In genomic region chr6:75849329-75850025, GRCh38 we compare ENCODE assay signal across 19 cellular contexts.
DNase-seq lines count a peak whose midpoint lies in the region; ATAC-seq, FAIRE-seq and TF ChIP-seq lines count a peak whose summit lies in the region.
"Had no signal": no experiment of that assay in that cellular context is flagged by ENCODE, and none has a peak within 500 bp of the region (broad histone marks: within the 10 kb centered on the region; RNA-seq: fewer than 3 reads in every experiment).

No MANE protein-coding gene starts in this region.

- H3K4me3 Mint-ChIP-seq in osteocyte (ENCODE audit: unreplicated experiment) (no peak overlapping the region), immature natural killer cell (no peak overlapping the region)
- H3K4me3 Mint-ChIP-seq: brain; natural killer cell; T-helper 1 cell treated with Interleukin-12 subunit alpha and Interleukin-12 subunit beta and Interleukin-4 antibody, amounts not matched to agents 30 μg/mL and 1 μg/mL, for 36 hours had no signal

- H3K4me3 ChIP-seq in A549 (no peak overlapping the region), fibroblast of pulmonary artery (replicated peaks; ENCODE audit: low read depth, low read length) (no peak overlapping the region)
- H3K4me3 ChIP-seq: GM12878, K562, lower lobe of right lung had no signal

- H3K27me3 Mint-ChIP-seq in osteocyte (ENCODE audit: unreplicated experiment) = no peaks in the 10 kb centered on the region
- H3K27me3 Mint-ChIP-seq in immature natural killer cell (ENCODE audit: low read depth in 3 of 3) = peaks cover 0 to 3% (median 0%) of the 10 kb centered on the region in 3 donors
- H3K27me3 Mint-ChIP-seq: brain had no signal

- TF ChIP-seq POLR2A in A549 (IDR thresholded peaks at IDR 0.05; ENCODE audit: low read length) = no peak

- no peak for TF ChIP-seq CTCF in A549 (IDR thresholded peaks at IDR 0.05)
- no peak for TF ChIP-seq CTCF in fibroblast of pulmonary artery (IDR thresholded peaks at IDR 0.05; ENCODE audit: low read length, missing control alignments)
- no peak for TF ChIP-seq CTCF in osteocyte (IDR thresholded peaks at IDR 0.05)

- no peak for TF ChIP-seq RAD21 in A549 (conservative IDR thresholded peaks at IDR 0.05 in 1 of 2, IDR thresholded peaks at IDR 0.05 in 1 of 2)

- H3K9me3 Mint-ChIP-seq in osteocyte (ENCODE audit: unreplicated experiment) = no peaks in the 10 kb centered on the region
- peaks cover 0 to under 1% (median 0%) of the 10 kb centered on the region in 6 donors for H3K9me3 Mint-ChIP-seq in immature natural killer cell
- H3K9me3 Mint-ChIP-seq: brain; natural killer cell; T-helper 1 cell treated with Interleukin-12 subunit alpha and Interleukin-12 subunit beta and Interleukin-4 antibody, amounts not matched to agents 30 μg/mL and 1 μg/mL, for 36 hours had no signal

- H3K4me1 ChIP-seq in A549 = peaks cover 23% of the 10 kb centered on the region

- CTCF ChIA-PET in A549 (lab: Yijun Ruan, JAX) = interaction anchor here (0.8 to 1.6 kb wide), 2 partner anchors 8 to 13 kb away, joined by 3 to 4 read pairs; no protein-coding TSS in a partner anchor

- no peak for TF ChIP-seq EP300 in A549 (IDR thresholded peaks at IDR 0.05)

- POLR2A ChIA-PET in A549 (lab: Yijun Ruan, JAX) = interaction anchor here (0.6 kb wide), 1 partner anchor 29 kb away, joined by 3 read pairs; no protein-coding TSS in a partner anchor

- H3K36me3 Mint-ChIP-seq in osteocyte (ENCODE audit: unreplicated experiment) (peaks cover 28% of the 10 kb centered on the region), immature natural killer cell (peaks cover 0 to 11% (median 3%) of the 10 kb centered on the region in 3 donors)
- H3K36me3 Mint-ChIP-seq: natural killer cell had no signal

- 28% methylated on average over 9 of the region's 9 CpGs for WGBS in A549 (ENCODE audit: missing lambda C conversion rate)

- ATAC-seq in A549 (no peak; a peak in 1 of 6 replicates), GM18858 (IDR thresholded peaks at IDR 0.05; ENCODE audit: unreplicated experiment) (no peak)
- ATAC-seq: GM12878, K562, natural killer cell, sciatic nerve had no signal

- no peak for FAIRE-seq in A549 (lab: Jason Lieb, UNC)
- FAIRE-seq: GM12878, K562 had no signal

- DNase-seq in A549 (ENCODE audit: low read depth in 1 of 2, low spot score in 1 of 2) (peak in 1 of 2 experiments; percentile 3), M059J (ENCODE audit: low read depth) (peak; percentile 49), fibroblast of pulmonary artery (ENCODE audit: low read depth) (peak; percentile 11), osteocyte (ENCODE audit: extremely low spot score, unreplicated experiment) (no peak), globus pallidus (ENCODE audit: low spot score) (no peak), immature natural killer cell (no peak), foreskin melanocyte (no peak)
- DNase-seq: activated CD4-positive, CD25-positive, alpha-beta regulatory T cell treated with anti-CD3 and anti-CD28 coated beads, Interleukin-2, amount 50 U/mL, for 72 hours; activated naive CD4-positive, alpha-beta T cell treated with Interleukin-2 at 50 U/mL for 16 hours; lower lobe of right lung; natural killer cell; NCI-H1105 treated with DMSO at 0.1 percent for 48 hours; stimulated activated CD4-positive, alpha-beta T cell treated with anti-CD3 and anti-CD28 coated beads, Interleukin-2, amount 100 ng/mL, for 48 hours had no signal

- H3K27ac Mint-ChIP-seq in osteocyte (ENCODE audit: unreplicated experiment) = peak overlapping the region; percentile 73
- H3K27ac Mint-ChIP-seq in immature natural killer cell = no peak overlapping the region
- H3K27ac Mint-ChIP-seq: brain; natural killer cell; T-helper 1 cell treated with Interleukin-12 subunit alpha and Interleukin-12 subunit beta and Interleukin-4 antibody, amounts not matched to agents 30 μg/mL and 1 μg/mL, for 36 hours had no signal

- no peaks in the 10 kb centered on the region for H3K9me3 ChIP-seq in A549
- H3K9me3 ChIP-seq: lower lobe of right lung had no signal

- H3K4me2 ChIP-seq in A549 = peak overlapping the region; percentile 58

- H3K27ac ChIP-seq in A549 = peak overlapping the region in 1 of 2 experiments; percentile 8; a peak in 1 of 6 replicates
- H3K27ac ChIP-seq: lower lobe of right lung had no signal

- peaks cover 40% of the 10 kb centered on the region for H3K4me1 Mint-ChIP-seq in osteocyte (ENCODE audit: unreplicated experiment)
- no peaks in the 10 kb centered on the region for H3K4me1 Mint-ChIP-seq in immature natural killer cell
- H3K4me1 Mint-ChIP-seq: brain, natural killer cell had no signal

TF ChIP-seq in A549, 52 proteins besides CTCF, POLR2A, EP300 and RAD21:
- no peak for TF ChIP-seq HDAC2 (IDR thresholded peaks at IDR 0.05)
- TF ChIP-seq JUNB (IDR thresholded peaks at IDR 0.05) = no peak
- TF ChIP-seq FOXS1 (CRISPR knock-in tag; IDR thresholded peaks at IDR 0.05) = no peak
- TF ChIP-seq PHF8 (IDR thresholded peaks at IDR 0.05; ENCODE audit: borderline replicate concordance, low read depth) = no peak
- TF ChIP-seq ZSCAN20 (CRISPR knock-in tag; IDR thresholded peaks at IDR 0.05) = no peak
- TF ChIP-seq, protein P1, sequence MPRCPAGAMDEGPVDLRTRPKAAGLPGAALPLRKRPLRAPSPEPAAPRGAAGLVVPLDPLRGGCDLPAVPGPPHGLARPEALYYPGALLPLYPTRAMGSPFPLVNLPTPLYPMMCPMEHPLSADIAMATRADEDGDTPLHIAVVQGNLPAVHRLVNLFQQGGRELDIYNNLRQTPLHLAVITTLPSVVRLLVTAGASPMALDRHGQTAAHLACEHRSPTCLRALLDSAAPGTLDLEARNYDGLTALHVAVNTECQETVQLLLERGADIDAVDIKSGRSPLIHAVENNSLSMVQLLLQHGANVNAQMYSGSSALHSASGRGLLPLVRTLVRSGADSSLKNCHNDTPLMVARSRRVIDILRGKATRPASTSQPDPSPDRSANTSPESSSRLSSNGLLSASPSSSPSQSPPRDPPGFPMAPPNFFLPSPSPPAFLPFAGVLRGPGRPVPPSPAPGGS (IDR thresholded peaks at IDR 0.05) = no peak
- TF ChIP-seq HMGXB4 (CRISPR knock-in tag; IDR thresholded peaks at IDR 0.05; ENCODE audit: borderline replicate concordance) = no peak
- TF ChIP-seq BHLHE40 (IDR thresholded peaks at IDR 0.05; ENCODE audit: low read depth, low read length) = no peak
- TF ChIP-seq ZFP36 (IDR thresholded peaks at IDR 0.05; ENCODE audit: borderline replicate concordance, partially characterized antibody) = no peak
- TF ChIP-seq MYC (IDR thresholded peaks at IDR 0.05; ENCODE audit: borderline replicate concordance, low read length) = no peak
- no peak for TF ChIP-seq FOSB (CRISPR knock-in tag; IDR thresholded peaks at IDR 0.05)
- no peak for TF ChIP-seq NPAS2 (CRISPR knock-in tag; IDR thresholded peaks at IDR 0.05; ENCODE audit: borderline replicate concordance)
- TF ChIP-seq CBX8 (IDR thresholded peaks at IDR 0.05) = no peak
- no peak for TF ChIP-seq CBX2 (IDR thresholded peaks at IDR 0.05; ENCODE audit: borderline replicate concordance, low read depth)
- TF ChIP-seq RARB (CRISPR knock-in tag; IDR thresholded peaks at IDR 0.05) = no peak
- TF ChIP-seq E2F6 (IDR thresholded peaks at IDR 0.05; ENCODE audit: borderline replicate concordance, low read depth) = no peak
- TF ChIP-seq POLR2AphosphoS2 (conservative IDR thresholded peaks at IDR 0.05; ENCODE audit: low read length) = no peak
- no peak for TF ChIP-seq HOXB13 (CRISPR knock-in tag; IDR thresholded peaks at IDR 0.05; ENCODE audit: low read depth)
- no peak for TF ChIP-seq RFX5 (IDR thresholded peaks at IDR 0.05)
- TF ChIP-seq SREBF2 (IDR thresholded peaks at IDR 0.05) = no peak
TF ChIP-seq in A549: peak in this region for 0.

Comparison
In these comparisons a context has a peak if more than half of its experiments do, and no peak if none do; other contexts are left out.
1. DNase-seq: peak in M059J (single experiment) and fibroblast of pulmonary artery (single experiment); none in osteocyte (single experiment), globus pallidus (single experiment), immature natural killer cell (0 of 3) and foreskin melanocyte (single experiment).